ENCODE assay signal across 1 cellular context in genomic region chr19:11265785-11266236, GRCh38.
TF ChIP-seq lines count a peak whose summit lies in the region.

No MANE protein-coding gene starts in this region.

TF ChIP-seq in H1, 55 proteins besides CTCF, POLR2A, EP300 and RAD21:
- no peak for TF ChIP-seq TEAD4 (IDR thresholded peaks at IDR 0.05; ENCODE audit: low read depth, low read length)
- no peak for TF ChIP-seq SP2 (IDR thresholded peaks at IDR 0.05; ENCODE audit: low read length)
